Comparison of ENCODE assay signal across 16 cellular contexts in genomic region chr18:8849696-8850095, GRCh38.
DNase-seq lines count a peak whose midpoint lies in the region; FAIRE-seq and TF ChIP-seq lines count a peak whose summit lies in the region.
"Had no signal": no experiment of that assay in that cellular context is flagged by ENCODE, and none has a peak within 500 bp of the region (broad histone marks: within the 10 kb centered on the region; RNA-seq: fewer than 3 reads in every experiment).

No MANE protein-coding gene starts in this region.

- TF ChIP-seq CTCF in fibroblast of mammary gland (conservative IDR thresholded peaks at IDR 0.05; ENCODE audit: control insufficient read depth, insufficient read depth, low read depth, low read length): no peak

- peak; percentile 45 for DNase-seq in ELR (ENCODE audit: low read depth)
- peak; percentile 67 for DNase-seq in RCC 7860 (ENCODE audit: low spot score)
- peak; percentile 30 for DNase-seq in fibroblast of mammary gland (ENCODE audit: low read depth)
- DNase-seq in renal cortical epithelial cell (ENCODE audit: low read depth): peak; percentile 89
- no peak for DNase-seq in NCI-H128 (lab: John Stamatoyannopoulos, UW; ENCODE audit: unreplicated experiment)
- DNase-seq in COLO829 (ENCODE audit: low spot score): no peak
- DNase-seq in NCI-H1048 (lab: John Stamatoyannopoulos, UW): no peak
- DNase-seq in globus pallidus (ENCODE audit: low spot score): no peak
- DNase-seq: MM.1S, NCI-H1105 treated with DMSO at 0.1 percent for 48 hours, NCI-H187 treated with DMSO at 0.1 percent for 48 hours, NCI-H446 treated with DMSO at 0.1 percent for 48 hours, NCI-H774, SHP77 had no signal

- FAIRE-seq in RCC 7860 (lab: Jason Lieb, UNC): peak; percentile 76
- FAIRE-seq: GM12878 had no signal

- H3K4me3 ChIP-seq in fibroblast of mammary gland (ENCODE audit: control insufficient read depth, low read depth, low read length): no peak overlapping the region
- H3K4me3 ChIP-seq: BLaER1 treated with 17β-estradiol and CSF1 and Interleukin-3, amounts not matched to agents 10 nM and 100 nM; GM12878 had no signal

Comparison
In these comparisons a context has a peak if more than half of its experiments do, and no peak if none do; other contexts are left out.
1. DNase-seq: peak in ELR (single experiment), RCC 7860 (single experiment), fibroblast of mammary gland (single experiment) and renal cortical epithelial cell (single experiment); none in NCI-H128 (single experiment), COLO829 (single experiment), NCI-H1048 (single experiment) and globus pallidus (single experiment).